Comparison of ENCODE assay signal across 1 cellular context in the genomic region with DNA sequence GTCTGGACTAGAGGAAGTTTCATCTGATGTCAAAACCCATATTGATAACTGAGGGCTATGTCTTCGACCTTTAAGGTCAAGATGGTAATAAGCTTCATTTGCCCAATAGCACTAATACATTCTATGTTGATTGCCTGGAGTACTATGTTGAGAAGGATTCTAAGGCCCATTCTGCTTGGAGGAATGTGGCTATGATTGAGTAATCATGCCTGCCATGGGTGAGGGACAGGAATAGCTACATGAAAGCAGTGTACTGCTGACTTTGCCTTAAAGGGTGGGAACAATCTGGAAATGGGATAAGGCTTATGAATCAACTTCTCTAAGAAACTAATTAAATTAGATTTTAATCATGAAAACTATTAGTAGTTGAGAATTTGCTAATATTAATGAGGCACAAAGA.
TF ChIP-seq lines count a peak whose summit lies in the region.

No MANE protein-coding gene starts in this region.

TF ChIP-seq in IMR-90, 13 proteins besides CTCF, POLR2A, EP300 and RAD21:
- TF ChIP-seq CEBPB (IDR thresholded peaks at IDR 0.05; ENCODE audit: low read depth, low read length) (peak; percentile 78), CHD1 (IDR thresholded peaks at IDR 0.05; ENCODE audit: low read depth, low read length) (no peak)
